In genomic region chr22:28997342-28997741, GRCh38 we compare ENCODE assay signal across 28 cellular contexts.
"Had no signal": no experiment of that assay in that cellular context is flagged by ENCODE, and none has a peak within 500 bp of the region (broad histone marks: within the 10 kb centered on the region; RNA-seq: fewer than 3 reads in every experiment).

No MANE protein-coding gene starts in this region.

- H3K27ac Mint-ChIP-seq: activated CD4-positive, alpha-beta memory T cell treated with anti-CD3 and anti-CD28 coated beads, Interleukin-2, amount 10 ng/mL, durations not matched to agents 7 days and 5 days; activated CD4-positive, alpha-beta T cell treated with anti-CD3 and anti-CD28 coated beads, Interleukin-2, amount 10 ng/mL, durations not matched to agents 7 days and 5 days; activated naive CD4-positive, alpha-beta T cell treated with anti-CD3 and anti-CD28 coated beads, Interleukin-2, amount 10 ng/mL, durations not matched to agents 7 days and 5 days; activated naive CD4-positive, alpha-beta T cell treated with anti-CD3 and anti-CD28 coated beads, Interleukin-2, amount 50 U/mL, for 72 hours; activated naive CD8-positive, alpha-beta T cell treated with anti-CD3 and anti-CD28 coated beads, Interleukin-2, amount 10 ng/mL, durations not matched to agents 7 days and 5 days; activated T-cell treated with anti-CD3 and anti-CD28 coated beads, Interleukin-2, amount 50 U/mL, for 24 hours; activated T-cell treated with anti-CD3 and anti-CD28 coated beads, Interleukin-2, amount 50 U/mL, for 72 hours; dendritic cell treated with granulocyte-macrophage colony-stimulating factor and Interleukin-4, amounts not matched to agents 40 ng/mL and 50 ng/mL, for 4 days; endodermal cell had no signal

- H3K36me3 Mint-ChIP-seq: activated naive CD4-positive, alpha-beta T cell treated with anti-CD3 and anti-CD28 coated beads, Interleukin-2, amount 10 ng/mL, durations not matched to agents 7 days and 5 days had no signal

- H3K27me3 ChIP-seq: ascending aorta, breast epithelium, cardiac muscle cell, dorsolateral prefrontal cortex had no signal

- H3K4me3 Mint-ChIP-seq: activated CD4-positive, alpha-beta memory T cell treated with anti-CD3 and anti-CD28 coated beads, Interleukin-2, amount 10 ng/mL, durations not matched to agents 7 days and 5 days; activated CD4-positive, alpha-beta T cell treated with anti-CD3 and anti-CD28 coated beads, Interleukin-2, amount 10 ng/mL, durations not matched to agents 7 days and 5 days; activated naive CD4-positive, alpha-beta T cell treated with anti-CD3 and anti-CD28 coated beads, Interleukin-2, amount 10 ng/mL, durations not matched to agents 7 days and 5 days; activated naive CD8-positive, alpha-beta T cell treated with anti-CD3 and anti-CD28 coated beads, Interleukin-2, amount 10 ng/mL, durations not matched to agents 7 days and 5 days; activated T-cell treated with anti-CD3 and anti-CD28 coated beads, Interleukin-2, amount 50 U/mL, for 24 hours; activated T-cell treated with anti-CD3 and anti-CD28 coated beads, Interleukin-2, amount 50 U/mL, for 72 hours; brain; dendritic cell treated with granulocyte-macrophage colony-stimulating factor and Interleukin-4, amounts not matched to agents 40 ng/mL and 50 ng/mL, for 4 days; endodermal cell had no signal

- H3K4me1 Mint-ChIP-seq: activated CD4-positive, alpha-beta memory T cell treated with anti-CD3 and anti-CD28 coated beads, Interleukin-2, amount 10 ng/mL, durations not matched to agents 7 days and 5 days; activated CD4-positive, alpha-beta T cell treated with anti-CD3 and anti-CD28 coated beads, Interleukin-2, amount 10 ng/mL, durations not matched to agents 7 days and 5 days; activated naive CD4-positive, alpha-beta T cell treated with anti-CD3 and anti-CD28 coated beads, Interleukin-2, amount 10 ng/mL, durations not matched to agents 7 days and 5 days; activated naive CD8-positive, alpha-beta T cell treated with anti-CD3 and anti-CD28 coated beads, Interleukin-2, amount 10 ng/mL, durations not matched to agents 7 days and 5 days had no signal

- H3K9me3 Mint-ChIP-seq: activated CD4-positive, alpha-beta memory T cell treated with anti-CD3 and anti-CD28 coated beads, Interleukin-2, amount 10 ng/mL, durations not matched to agents 7 days and 5 days; activated naive CD4-positive, alpha-beta T cell treated with anti-CD3 and anti-CD28 coated beads, Interleukin-2, amount 10 ng/mL, durations not matched to agents 7 days and 5 days; activated naive CD8-positive, alpha-beta T cell treated with anti-CD3 and anti-CD28 coated beads, Interleukin-2, amount 10 ng/mL, durations not matched to agents 7 days and 5 days; activated T-cell treated with anti-CD3 and anti-CD28 coated beads, Interleukin-2, amount 50 U/mL, for 24 hours; activated T-cell treated with anti-CD3 and anti-CD28 coated beads, Interleukin-2, amount 50 U/mL, for 72 hours; dendritic cell treated with granulocyte-macrophage colony-stimulating factor and Interleukin-4, amounts not matched to agents 40 ng/mL and 50 ng/mL, for 4 days; endodermal cell had no signal

- H3K27ac ChIP-seq: ascending aorta, breast epithelium, cardiac muscle cell, coronary artery had no signal

- ATAC-seq: activated naive CD4-positive, alpha-beta T cell treated with anti-CD3 and anti-CD28 coated beads, Interleukin-2, amount 50 U/mL, for 72 hours; activated T-cell treated with anti-CD3 and anti-CD28 coated beads, Interleukin-2, amount 50 U/mL, for 72 hours; esophagus mucosa had no signal

- H3K27me3 Mint-ChIP-seq: brain; dendritic cell treated with granulocyte-macrophage colony-stimulating factor and Interleukin-4, amounts not matched to agents 40 ng/mL and 50 ng/mL, for 4 days had no signal

- H3K4me1 ChIP-seq: breast epithelium had no signal

- H3K4me3 ChIP-seq: ascending aorta, breast epithelium, cardiac muscle cell, coronary artery, dorsolateral prefrontal cortex had no signal

- H3K9me3 ChIP-seq: ascending aorta, breast epithelium had no signal

- DNase-seq: activated CD4-positive, alpha-beta memory T cell treated with anti-CD3 and anti-CD28 coated beads, Interleukin-2, amount 10 ng/mL, durations not matched to agents 7 days and 5 days; activated CD4-positive, alpha-beta T cell treated with anti-CD3 and anti-CD28 coated beads for 1 hour; activated CD4-positive, alpha-beta T cell treated with anti-CD3 and anti-CD28 coated beads for 4 hours; activated CD4-positive, alpha-beta T cell treated with anti-CD3 and anti-CD28 coated beads, Interleukin-2, amount 10 ng/mL, durations not matched to agents 7 days and 5 days; activated CD4-positive, alpha-beta T cell treated with anti-CD3 and anti-CD28 coated beads, Interleukin-2, amount 50 U/mL, for 4 hours; activated CD8-positive, alpha-beta memory T cell treated with anti-CD3 and anti-CD28 coated beads, Interleukin-2, amount 50 U/mL, for 48 hours; activated gamma-delta T cell; activated naive CD4-positive, alpha-beta T cell; activated naive CD4-positive, alpha-beta T cell treated with anti-CD3 and anti-CD28 coated beads, Interleukin-2, amount 10 ng/mL, durations not matched to agents 7 days and 5 days; activated naive CD8-positive, alpha-beta T cell treated with anti-CD3 and anti-CD28 coated beads, Interleukin-2, amount 10 ng/mL, durations not matched to agents 7 days and 5 days; activated T-cell treated with anti-CD3 and anti-CD28 coated beads for 4 hours; activated T-cell treated with anti-CD3 and anti-CD28 coated beads, Interleukin-2, amount 50 U/mL, for 24 hours; activated T-cell treated with anti-CD3 and anti-CD28 coated beads, Interleukin-2, amount 50 U/mL, for 72 hours; central memory CD4-positive, alpha-beta T cell; cerebellar nuclear complex; dorsolateral prefrontal cortex; effector memory CD4-positive, alpha-beta T cell; endodermal cell; foreskin fibroblast; T-helper 2 cell had no signal

- H3K36me3 ChIP-seq: ascending aorta, breast epithelium, cardiac muscle cell had no signal
